Comparison of ENCODE assay signal across 17 cellular contexts in genomic region chr22:21948390-21948789, GRCh38. TPM values are rescaled to one million over a fixed set of nuclear protein-coding genes. Genes with fewer than 3 reads are reported as not detected.
DNase-seq lines count a peak whose midpoint lies in the region; ATAC-seq and TF ChIP-seq lines count a peak whose summit lies in the region.
"Had no signal": no experiment of that assay in that cellular context is flagged by ENCODE, and none has a peak within 500 bp of the region (broad histone marks: within the 10 kb centered on the region; RNA-seq: fewer than 3 reads in every experiment).

No MANE protein-coding gene starts in this region.

- no peaks in the 10 kb centered on the region for H3K9me3 ChIP-seq in left lung
- no peaks in the 10 kb centered on the region for H3K9me3 ChIP-seq in subcutaneous abdominal adipose tissue (ENCODE audit: control insufficient read depth in 5 of 5, low read length in 5 of 5)
- H3K9me3 ChIP-seq: SK-N-SH had no signal

- POLR2A ChIA-PET in activated CD8-positive, alpha-beta T cell treated with anti-CD3 and anti-CD28 coated beads for 36 hours (lab: Charles Lee), result interaction anchor here (1.1 kb wide), 1 partner anchor 10 kb away, joined by 3 read pairs; no protein-coding TSS in a partner anchor

- no peak overlapping the region for H3K4me3 Mint-ChIP-seq in activated CD8-positive, alpha-beta T cell treated with anti-CD3 and anti-CD28 coated beads for 36 hours
- H3K4me3 Mint-ChIP-seq: memory B cell; stimulated activated naive CD8-positive, alpha-beta T cell treated with anti-CD3 and anti-CD28 coated beads, Interleukin-15, amount 100 ng/mL, for 72 hours had no signal

- ATAC-seq in left lung (no peak), HG03159 (IDR thresholded peaks at IDR 0.05; ENCODE audit: unreplicated experiment) (no peak), GM18519 (IDR thresholded peaks at IDR 0.05; ENCODE audit: low FRiP score, unreplicated experiment) (no peak)
- ATAC-seq in activated CD8-positive, alpha-beta T cell treated with anti-CD3 and anti-CD28 coated beads for 36 hours, result no peak
- ATAC-seq: stimulated activated naive CD8-positive, alpha-beta T cell treated with anti-CD3 and anti-CD28 coated beads, Interleukin-15, amount 100 ng/mL, for 72 hours had no signal

- peaks cover 3% of the 10 kb centered on the region for H3K36me3 Mint-ChIP-seq in activated CD8-positive, alpha-beta T cell treated with anti-CD3 and anti-CD28 coated beads for 36 hours (ENCODE audit: low read depth)

- H3K4me3 ChIP-seq in left lung (no peak overlapping the region), subcutaneous abdominal adipose tissue (ENCODE audit: low read depth in 1 of 5, low read length in 5 of 5) (no peak overlapping the region)
- H3K4me3 ChIP-seq: coronary artery, PC-9 had no signal

- H3K27me3 ChIP-seq in left lung, result no peaks in the 10 kb centered on the region
- H3K27me3 ChIP-seq in subcutaneous abdominal adipose tissue (ENCODE audit: control insufficient read depth in 5 of 5, insufficient read depth in 4 of 5, low read length in 5 of 5), result no peaks in the 10 kb centered on the region

- no peaks in the 10 kb centered on the region for H3K27me3 Mint-ChIP-seq in activated CD8-positive, alpha-beta T cell treated with anti-CD3 and anti-CD28 coated beads for 36 hours
- H3K27me3 Mint-ChIP-seq: memory B cell; stimulated activated naive CD8-positive, alpha-beta T cell treated with anti-CD3 and anti-CD28 coated beads, Interleukin-15, amount 100 ng/mL, for 72 hours had no signal

- H3K4me1 Mint-ChIP-seq in activated CD8-positive, alpha-beta T cell treated with anti-CD3 and anti-CD28 coated beads for 36 hours (ENCODE audit: low read depth), result peaks cover 13% of the 10 kb centered on the region

- TF ChIP-seq CTCF in left lung (IDR thresholded peaks at IDR 0.05), result no peak
- TF ChIP-seq CTCF in activated CD8-positive, alpha-beta T cell treated with anti-CD3 and anti-CD28 coated beads for 36 hours (IDR thresholded peaks at IDR 0.05), result no peak

- no peak overlapping the region for H3K9ac ChIP-seq in subcutaneous abdominal adipose tissue (ENCODE audit: low read length in 5 of 5)

- H3K4me1 ChIP-seq in left lung (peaks cover 17 to 91% of the 10 kb centered on the region in 2 donors), subcutaneous abdominal adipose tissue (ENCODE audit: control insufficient read depth in 5 of 5, insufficient read depth in 5 of 5, low read length in 5 of 5) (peaks cover 21 to 89% (median 59%) of the 10 kb centered on the region in 5 donors)

- peak; percentile 38 for DNase-seq in ELF-1 (ENCODE audit: low read depth, low spot score)
- peak; percentile 60 for DNase-seq in amniotic epithelial cell (ENCODE audit: low read depth)
- DNase-seq in left lung, result no peak
- no peak for DNase-seq in activated CD8-positive, alpha-beta T cell treated with anti-CD3 and anti-CD28 coated beads for 36 hours
- DNase-seq: activated CD4-positive, alpha-beta T cell treated with anti-CD3 and anti-CD28 coated beads for 1 hour; aorta; Calu3; NCI-H2081 treated with DMSO at 0.1 percent for 48 hours; nephron progenitor cell; PC-9; SK-N-SH; stimulated activated naive CD8-positive, alpha-beta T cell treated with anti-CD3 and anti-CD28 coated beads, Interleukin-15, amount 100 ng/mL, for 72 hours had no signal

- H3K27ac Mint-ChIP-seq in activated CD8-positive, alpha-beta T cell treated with anti-CD3 and anti-CD28 coated beads for 36 hours, result no peak overlapping the region
- H3K27ac Mint-ChIP-seq: memory B cell; stimulated activated naive CD8-positive, alpha-beta T cell treated with anti-CD3 and anti-CD28 coated beads, Interleukin-15, amount 100 ng/mL, for 72 hours had no signal

- intact Hi-C loops in left lung (cut with DNase I), result no loop called here
- intact Hi-C loops in activated CD8-positive, alpha-beta T cell treated with anti-CD3 and anti-CD28 coated beads for 36 hours (cut with micrococcal nuclease), result loop anchor here (10.0 kb wide), 1 partner anchor 214 kb away; the partner anchor contains the start of gene YPEL1

- CTCF ChIA-PET in activated CD8-positive, alpha-beta T cell treated with anti-CD3 and anti-CD28 coated beads for 36 hours (lab: Charles Lee), result interaction anchor here (6.5 kb wide), 1 partner anchor 10 kb away, joined by 126 read pairs; no protein-coding TSS in a partner anchor

- H3K27ac ChIP-seq in left lung (peak overlapping the region; percentile 47 to 98), subcutaneous abdominal adipose tissue (ENCODE audit: low read depth, low read length) (peak overlapping the region; percentile 99)
- H3K27ac ChIP-seq: PC-9 had no signal

- H3K36me3 ChIP-seq in left lung, result peaks cover 0 to 30% of the 10 kb centered on the region in 2 donors
- peaks cover 0 to 28% (median 22%) of the 10 kb centered on the region in 5 donors for H3K36me3 ChIP-seq in subcutaneous abdominal adipose tissue (ENCODE audit: control insufficient read depth in 5 of 5, insufficient read depth in 5 of 5, low read length in 5 of 5)

- H3K9me3 Mint-ChIP-seq in activated CD8-positive, alpha-beta T cell treated with anti-CD3 and anti-CD28 coated beads for 36 hours, result no peaks in the 10 kb centered on the region
- H3K9me3 Mint-ChIP-seq: memory B cell; nephron progenitor cell; stimulated activated naive CD8-positive, alpha-beta T cell treated with anti-CD3 and anti-CD28 coated beads, Interleukin-15, amount 100 ng/mL, for 72 hours had no signal

RNA-seq across cellular contexts. Expression of gene PPM1F, which starts 4.3 kb away (rescaled TPM):
- 10 to 100 TPM; 31.0 to 55.8 TPM for total RNA-seq in left lung
- total RNA-seq in activated CD8-positive, alpha-beta T cell treated with anti-CD3 and anti-CD28 coated beads for 36 hours, result 10 to 100 TPM; 18.2 to 18.8 TPM

RNA-seq across cellular contexts. Expression of gene TOP3B, which starts 34.2 kb away (rescaled TPM):
- total RNA-seq in left lung, result 10 to 100 TPM; 22.5 to 33.6 TPM
- 10 to 100 TPM; 33.6 to 34.0 TPM for total RNA-seq in activated CD8-positive, alpha-beta T cell treated with anti-CD3 and anti-CD28 coated beads for 36 hours

Comparison
In these comparisons a context has a peak if more than half of its experiments do, and no peak if none do; other contexts are left out.
1. DNase-seq: peak in ELF-1 (single experiment) and amniotic epithelial cell (single experiment); none in left lung (0 of 2) and activated CD8-positive, alpha-beta T cell treated with anti-CD3 and anti-CD28 coated beads for 36 hours (single experiment).